1 cellular context compared by ENCODE assay signal in the genomic region with DNA sequence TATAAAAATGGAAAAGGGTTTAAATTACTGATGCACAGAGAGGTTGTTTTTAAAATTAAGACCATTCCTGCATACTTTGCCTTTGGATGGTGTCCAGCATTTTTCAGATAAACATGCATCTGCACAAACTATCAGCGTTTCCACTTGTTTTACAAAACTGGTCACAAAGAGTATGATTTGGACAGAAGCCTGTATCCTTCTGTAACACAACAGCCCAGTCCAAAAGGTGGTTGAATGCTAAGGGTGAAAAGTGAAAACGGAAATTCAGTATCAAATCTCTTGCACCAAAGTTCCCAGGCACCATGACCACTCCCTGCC.
TF ChIP-seq lines count a peak whose summit lies in the region.

No MANE protein-coding gene starts in this region.

TF ChIP-seq in K562, 482 proteins besides CTCF, POLR2A, EP300 and RAD21 (continued from another document):
- TF ChIP-seq, protein P1, sequence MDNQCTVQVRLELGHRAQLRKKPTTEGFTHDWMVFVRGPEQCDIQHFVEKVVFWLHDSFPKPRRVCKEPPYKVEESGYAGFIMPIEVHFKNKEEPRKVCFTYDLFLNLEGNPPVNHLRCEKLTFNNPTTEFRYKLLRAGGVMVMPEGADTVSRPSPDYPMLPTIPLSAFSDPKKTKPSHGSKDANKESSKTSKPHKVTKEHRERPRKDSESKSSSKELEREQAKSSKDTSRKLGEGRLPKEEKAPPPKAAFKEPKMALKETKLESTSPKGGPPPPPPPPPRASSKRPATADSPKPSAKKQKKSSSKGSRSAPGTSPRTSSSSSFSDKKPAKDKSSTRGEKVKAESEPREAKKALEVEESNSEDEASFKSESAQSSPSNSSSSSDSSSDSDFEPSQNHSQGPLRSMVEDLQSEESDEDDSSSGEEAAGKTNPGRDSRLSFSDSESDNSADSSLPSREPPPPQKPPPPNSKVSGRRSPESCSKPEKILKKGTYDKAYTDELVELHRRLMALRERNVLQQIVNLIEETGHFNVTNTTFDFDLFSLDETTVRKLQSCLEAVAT (IDR thresholded peaks at IDR 0.05): no peak
- TF ChIP-seq DNMT1 (IDR thresholded peaks at IDR 0.05): no peak
- no peak for TF ChIP-seq ZNF217 (CRISPR knock-in tag; IDR thresholded peaks at IDR 0.05)
- TF ChIP-seq, protein P2, sequence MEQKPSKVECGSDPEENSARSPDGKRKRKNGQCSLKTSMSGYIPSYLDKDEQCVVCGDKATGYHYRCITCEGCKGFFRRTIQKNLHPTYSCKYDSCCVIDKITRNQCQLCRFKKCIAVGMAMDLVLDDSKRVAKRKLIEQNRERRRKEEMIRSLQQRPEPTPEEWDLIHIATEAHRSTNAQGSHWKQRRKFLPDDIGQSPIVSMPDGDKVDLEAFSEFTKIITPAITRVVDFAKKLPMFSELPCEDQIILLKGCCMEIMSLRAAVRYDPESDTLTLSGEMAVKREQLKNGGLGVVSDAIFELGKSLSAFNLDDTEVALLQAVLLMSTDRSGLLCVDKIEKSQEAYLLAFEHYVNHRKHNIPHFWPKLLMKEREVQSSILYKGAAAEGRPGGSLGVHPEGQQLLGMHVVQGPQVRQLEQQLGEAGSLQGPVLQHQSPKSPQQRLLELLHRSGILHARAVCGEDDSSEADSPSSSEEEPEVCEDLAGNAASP (IDR thresholded peaks at IDR 0.05): no peak
- no peak for TF ChIP-seq HNRNPUL1 (IDR thresholded peaks at IDR 0.05; ENCODE audit: low read length)
- no peak for TF ChIP-seq KLF16 (IDR thresholded peaks at IDR 0.05)
- no peak for TF ChIP-seq ZNF140 (CRISPR knock-in tag; IDR thresholded peaks at IDR 0.05)
- TF ChIP-seq, protein P3, sequence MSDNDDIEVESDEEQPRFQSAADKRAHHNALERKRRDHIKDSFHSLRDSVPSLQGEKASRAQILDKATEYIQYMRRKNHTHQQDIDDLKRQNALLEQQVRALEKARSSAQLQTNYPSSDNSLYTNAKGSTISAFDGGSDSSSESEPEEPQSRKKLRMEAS (CRISPR knock-in tag; IDR thresholded peaks at IDR 0.05): no peak
- no peak for TF ChIP-seq ZNF766 (CRISPR knock-in tag; conservative IDR thresholded peaks at IDR 0.05)
- TF ChIP-seq NFIX (CRISPR knock-in tag; IDR thresholded peaks at IDR 0.05; ENCODE audit: low read depth): no peak
- TF ChIP-seq MAZ (CRISPR knock-in tag; conservative IDR thresholded peaks at IDR 0.05 in 1 of 2, IDR thresholded peaks at IDR 0.05 in 1 of 2): no peak
- no peak for TF ChIP-seq MTA1 (IDR thresholded peaks at IDR 0.05; ENCODE audit: borderline replicate concordance)
- no peak for TF ChIP-seq ZNF316 (IDR thresholded peaks at IDR 0.05)
- TF ChIP-seq, protein P4, sequence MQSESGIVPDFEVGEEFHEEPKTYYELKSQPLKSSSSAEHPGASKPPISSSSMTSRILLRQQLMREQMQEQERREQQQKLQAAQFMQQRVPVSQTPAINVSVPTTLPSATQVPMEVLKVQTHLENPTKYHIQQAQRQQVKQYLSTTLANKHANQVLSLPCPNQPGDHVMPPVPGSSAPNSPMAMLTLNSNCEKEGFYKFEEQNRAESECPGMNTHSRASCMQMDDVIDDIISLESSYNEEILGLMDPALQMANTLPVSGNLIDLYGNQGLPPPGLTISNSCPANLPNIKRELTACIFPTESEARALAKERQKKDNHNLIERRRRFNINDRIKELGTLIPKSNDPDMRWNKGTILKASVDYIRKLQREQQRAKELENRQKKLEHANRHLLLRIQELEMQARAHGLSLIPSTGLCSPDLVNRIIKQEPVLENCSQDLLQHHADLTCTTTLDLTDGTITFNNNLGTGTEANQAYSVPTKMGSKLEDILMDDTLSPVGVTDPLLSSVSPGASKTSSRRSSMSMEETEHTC (IDR thresholded peaks at IDR 0.05): no peak
- TF ChIP-seq, protein P5, sequence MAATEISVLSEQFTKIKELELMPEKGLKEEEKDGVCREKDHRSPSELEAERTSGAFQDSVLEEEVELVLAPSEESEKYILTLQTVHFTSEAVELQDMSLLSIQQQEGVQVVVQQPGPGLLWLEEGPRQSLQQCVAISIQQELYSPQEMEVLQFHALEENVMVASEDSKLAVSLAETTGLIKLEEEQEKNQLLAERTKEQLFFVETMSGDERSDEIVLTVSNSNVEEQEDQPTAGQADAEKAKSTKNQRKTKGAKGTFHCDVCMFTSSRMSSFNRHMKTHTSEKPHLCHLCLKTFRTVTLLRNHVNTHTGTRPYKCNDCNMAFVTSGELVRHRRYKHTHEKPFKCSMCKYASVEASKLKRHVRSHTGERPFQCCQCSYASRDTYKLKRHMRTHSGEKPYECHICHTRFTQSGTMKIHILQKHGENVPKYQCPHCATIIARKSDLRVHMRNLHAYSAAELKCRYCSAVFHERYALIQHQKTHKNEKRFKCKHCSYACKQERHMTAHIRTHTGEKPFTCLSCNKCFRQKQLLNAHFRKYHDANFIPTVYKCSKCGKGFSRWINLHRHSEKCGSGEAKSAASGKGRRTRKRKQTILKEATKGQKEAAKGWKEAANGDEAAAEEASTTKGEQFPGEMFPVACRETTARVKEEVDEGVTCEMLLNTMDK (IDR thresholded peaks at IDR 0.05; ENCODE audit: borderline replicate concordance, insufficient read depth, low read depth, low read length, poor library complexity, severe bottlenecking): no peak
- TF ChIP-seq ELF4 (CRISPR knock-in tag; IDR thresholded peaks at IDR 0.05): no peak
- TF ChIP-seq CBX3 (IDR thresholded peaks at IDR 0.05; ENCODE audit: borderline replicate concordance in 1 of 2, low read length in 2 of 2): no peak
